ENCODE assay signal across 9 cellular contexts in genomic region chr12:110537605-110538409, GRCh38. TPM values are rescaled to one million over a fixed set of nuclear protein-coding genes. Genes with fewer than 3 reads are reported as not detected.
DNase-seq lines count a peak whose midpoint lies in the region; ATAC-seq, FAIRE-seq and TF ChIP-seq lines count a peak whose summit lies in the region.
"Had no signal": no experiment of that assay in that cellular context is flagged by ENCODE, and none has a peak within 500 bp of the region (broad histone marks: within the 10 kb centered on the region; RNA-seq: fewer than 3 reads in every experiment).

No MANE protein-coding gene starts in this region.

- CTCF ChIA-PET in GM12878 (lab: Yijun Ruan, JAX), result interaction anchor here (0.6 to 2.0 kb wide), 5 partner anchors 8 to 72 kb away, joined by 3 to 6 read pairs (median 4); partner anchors contain the start of gene GPN3

- TF ChIP-seq CTCF in NB4 (IDR thresholded peaks at IDR 0.05; ENCODE audit: low read depth, low read length) (no peak), GM12878 (IDR thresholded peaks at IDR 0.05 in 2 of 3, conservative IDR thresholded peaks at IDR 0.05 in 1 of 3; ENCODE audit: control insufficient read depth in 2 of 3, extremely low read depth in 1 of 3, insufficient read depth in 1 of 3, low read depth in 3 of 3, low read length in 3 of 3) (no peak), keratinocyte (optimal IDR thresholded peaks at IDR 0.05 in 1 of 3, IDR thresholded peaks at IDR 0.05 in 1 of 3, conservative IDR thresholded peaks at IDR 0.05 in 1 of 3; ENCODE audit: extremely low read depth in 1 of 3, insufficient read depth in 2 of 3, low read length in 3 of 3) (no peak), stomach (IDR thresholded peaks at IDR 0.05) (no peak)

- TF ChIP-seq EP300 in GM12878 (IDR thresholded peaks at IDR 0.05; ENCODE audit: borderline replicate concordance in 1 of 2, control insufficient read depth in 1 of 2, low read depth in 2 of 2, low read length in 2 of 2) (no peak), stomach (IDR thresholded peaks at IDR 0.05) (no peak)

- no peak overlapping the region for H3K4me2 ChIP-seq in GM12878 (ENCODE audit: control insufficient read depth, insufficient read depth)
- peak overlapping the region; percentile 28 for H3K4me2 ChIP-seq in keratinocyte (ENCODE audit: control insufficient read depth, extremely low read depth, insufficient read depth, low read depth, low read length)

- H2AFZ ChIP-seq in GM12878 (ENCODE audit: control insufficient read depth, low read depth, low read length), result no peak overlapping the region
- no peak overlapping the region for H2AFZ ChIP-seq in keratinocyte (ENCODE audit: control insufficient read depth, low read length)

- H3K27me3 ChIP-seq in GM12878 (replicated peaks in 1 of 2; ENCODE audit: control insufficient read depth in 2 of 2, insufficient read depth in 2 of 2, low read length in 1 of 2), result no peaks in the 10 kb centered on the region
- H3K27me3 ChIP-seq in keratinocyte (ENCODE audit: control insufficient read depth, extremely low read depth, insufficient read depth, low read length), result no peaks in the 10 kb centered on the region
- no peaks in the 10 kb centered on the region for H3K27me3 ChIP-seq in stomach

- whole genome bisulfite sequencing in GM12878 (ENCODE audit: insufficient coverage, insufficient replicate concordance, low lambda C conversion rate, missing lambda C conversion rate), result 84% methylated on average over 9 of the region's 9 CpGs
- WGBS in stomach, 5 donors, result 33 to 66% (median 52%) methylated on average over 9 of the region's 9 CpGs

- no peaks in the 10 kb centered on the region for H3K9me1 ChIP-seq in keratinocyte (ENCODE audit: control insufficient read depth, extremely low read depth, insufficient read depth, low read length)

- in situ Hi-C loops in GM12878 (cut with MboI), result no loop called here

- FAIRE-seq in GM12878 (lab: Jason Lieb, UNC) (no peak), keratinocyte (lab: Jason Lieb, UNC) (peak; percentile 89)

- H3K4me1 ChIP-seq in GM12878 (ENCODE audit: control insufficient read depth, insufficient read depth, low read length) (peaks cover 53% of the 10 kb centered on the region), keratinocyte (ENCODE audit: control insufficient read depth, extremely low read depth, insufficient read depth, low read length) (peaks cover 43% of the 10 kb centered on the region), stomach (peaks cover 19 to 60% (median 41%) of the 10 kb centered on the region in 4 donors)

- H3K36me3 ChIP-seq in GM12878 (ENCODE audit: control insufficient read depth in 2 of 2, insufficient read depth in 2 of 2, low read length in 1 of 2) (peaks cover 7 to 39% of the 10 kb centered on the region in 2 experiments), keratinocyte (ENCODE audit: control insufficient read depth in 2 of 2, extremely low read depth in 1 of 2, insufficient read depth in 2 of 2, low read length in 2 of 2) (peaks cover 17 to 43% of the 10 kb centered on the region in 2 experiments), stomach (peaks cover 15 to 56% (median 48%) of the 10 kb centered on the region in 4 donors)

- H3K9me3 ChIP-seq in GM12878 (replicated peaks; ENCODE audit: control insufficient read depth, insufficient read depth, low read length) (no peaks in the 10 kb centered on the region), keratinocyte (ENCODE audit: control insufficient read depth, low read depth, low read length) (no peaks in the 10 kb centered on the region), stomach (no peaks in the 10 kb centered on the region)

- H3K4me3 ChIP-seq in NB4 (ENCODE audit: low read depth, low read length), result no peak overlapping the region
- H3K4me3 ChIP-seq in GM12878, result no peak overlapping the region
- peak overlapping the region in 1 of 3 experiments; percentile 3 for H3K4me3 ChIP-seq in keratinocyte (ENCODE audit: control insufficient read depth in 2 of 3, extremely low read depth in 1 of 3, insufficient read depth in 2 of 3, low read depth in 1 of 3, low read length in 3 of 3)
- no peak overlapping the region for H3K4me3 ChIP-seq in stomach

- POLR2A ChIA-PET in GM12878 (lab: Charles Lee), result interaction anchor here (0.5 to 10.4 kb wide), 5 partner anchors 10 to 145 kb away, joined by 3 to 122 read pairs (median 4); no protein-coding TSS in a partner anchor

- SMC1A ChIA-PET in GM12878 (lab: Charles Lee; ENCODE audit: uncharacterized antibody, unreplicated experiment), result interaction anchor here (1.1 to 18.4 kb wide), 5 partner anchors 10 to 62 kb away, joined by 5 to 308 read pairs (median 13); no protein-coding TSS in a partner anchor

- H4K20me1 ChIP-seq in GM12878 (ENCODE audit: control insufficient read depth, insufficient read depth) (no peaks in the 10 kb centered on the region), keratinocyte (ENCODE audit: control insufficient read depth, extremely low read depth, insufficient read depth, low read length) (no peaks in the 10 kb centered on the region)

- DNase-seq in NB4 (ENCODE audit: low read depth), result peak; percentile 25
- DNase-seq in GM12878 (ENCODE audit: low read depth, low spot score), result no peak
- DNase-seq in keratinocyte (ENCODE audit: low read depth, low spot score), result no peak
- peak; percentile 58 for DNase-seq in stomach
- DNase-seq in stimulated activated CD4-positive, alpha-beta T cell treated with anti-CD3 and anti-CD28 coated beads, Interleukin-4, amount 100 ng/mL, for 4 hours, result no peak
- no peak for DNase-seq in activated CD4-positive, alpha-beta T cell treated with anti-CD3 and anti-CD28 coated beads, Interleukin-2, amount 50 U/mL, for 4 hours
- DNase-seq in A172 (ENCODE audit: low spot score), result no peak
- DNase-seq: NCI-H524 had no signal

- no TSS peak for BruUV-seq in GM12878 (replicated peaks; lab: Mats Ljungman, UMichigan)

- dilution Hi-C loops in keratinocyte (cut with MboI; ENCODE audit: extremely low pct_ligation_motif_present, low sequenced_read_pairs), result no loop called here

- TF ChIP-seq POLR2A in NB4 (IDR thresholded peaks at IDR 0.05; ENCODE audit: extremely low read depth, insufficient read length) (no peak), GM12878 (IDR thresholded peaks at IDR 0.05; ENCODE audit: low read depth, low read length) (peak; percentile 30; the same call in 1 of the 2 replicates), stomach (IDR thresholded peaks at IDR 0.05) (no peak)

- intact Hi-C loops in GM12878 (cut with micrococcal nuclease; ENCODE audit: unreplicated experiment), result loop anchor here (10.0 kb wide), 1 partner anchor 347 kb away; no protein-coding TSS in a partner anchor
- intact Hi-C loops in stomach (cut with DNase I; ENCODE audit: low total_unique reads), result no loop called here

- TF ChIP-seq RAD21 in GM12878 (IDR thresholded peaks at IDR 0.05; ENCODE audit: insufficient read depth, low read depth, low read length), result no peak

- H3K79me2 ChIP-seq in GM12878 (ENCODE audit: control insufficient read depth, insufficient read depth, low read length), result peaks cover 56% of the 10 kb centered on the region
- H3K79me2 ChIP-seq in keratinocyte (ENCODE audit: control insufficient read depth, insufficient read depth, low read length), result peaks cover 39% of the 10 kb centered on the region

- H3K27ac ChIP-seq in GM12878 (ENCODE audit: control insufficient read depth, insufficient read depth) (no peak overlapping the region), keratinocyte (ENCODE audit: control insufficient read depth, insufficient read depth, low read length) (peak overlapping the region; percentile 63), stomach (peak overlapping the region; percentile 58 to 64 (median 63))

- no peak overlapping the region for H3K9ac ChIP-seq in GM12878 (ENCODE audit: control insufficient read depth, insufficient read depth, low read length)
- H3K9ac ChIP-seq in keratinocyte (ENCODE audit: control insufficient read depth, extremely low read depth, insufficient read depth, low read length), result peak overlapping the region; percentile 38

- RAD21 ChIA-PET in GM12878 (lab: Charles Lee; ENCODE audit: unreplicated experiment), result interaction anchor here (0.6 to 1.6 kb wide), 4 partner anchors 10 to 65 kb away, joined by 3 to 5 read pairs (median 3); no protein-coding TSS in a partner anchor

- ATAC-seq in GM12878 (no peak), HG02981 (IDR thresholded peaks at IDR 0.05; ENCODE audit: unreplicated experiment) (no peak)

RNA-seq across cellular contexts. Expression of gene RAD9B, which starts 35.7 kb away (rescaled TPM):
- total RNA-seq in GM12878 (2013; cell fraction: nucleolus; rRNA removed), result 1.8 and 5.8 TPM in 2 replicates
- 0.87 and 1.1 TPM in 2 replicates for total RNA-seq in GM12878 (2014; rRNA removed)
- total RNA-seq in GM12878 (2014; rRNA removed; fragmentation: Illumina TruSeq; extraction: Trizol), result 1.1 TPM in 2 replicates
- 0.88 and 2.0 TPM in 2 replicates for total RNA-seq in GM12878 (2021)
- 0.88 TPM for polyA plus RNA-seq in GM12878 (2011; ENCODE audit: low read depth)
- polyA plus RNA-seq in GM12878 (2011; rRNA removed), result 1.7 and 4.0 TPM in 2 replicates
- polyA plus RNA-seq in GM12878 (2011; cell fraction: cytosol; rRNA removed), result 1.0 TPM in 2 replicates
- 1.0 and 1.3 TPM in 2 replicates for polyA plus RNA-seq in GM12878 (2011; cell fraction: nucleus; rRNA removed)
- 0.92 and 1.0 TPM in 2 replicates for polyA plus RNA-seq in GM12878 (2012)
- 1.4 and 1.9 TPM in 2 replicates for polyA plus RNA-seq in GM12878 (2014; fragmentation: Illumina TruSeq; extraction: Trizol)
- polyA plus RNA-seq in GM12878 (2014; fragmentation: Nextera tagmentation; extraction: Ambion mirVana), result 1 to 10 TPM; 1.2 to 2.0 TPM
- polyA plus RNA-seq in GM12878 (2014; rRNA removed), result 1.4 and 1.7 TPM in 2 replicates
- polyA plus RNA-seq in GM12878 (2016; fragmentation: Nextera tagmentation; extraction: Ambion mirVana), result 1 to 10 TPM in 1 of 2 experiments, under 1 TPM in 1; 0.54 to 1.3 TPM
- 1.8 and 2.0 TPM in 2 replicates for polyA minus RNA-seq in GM12878 (2011; rRNA and poly(A)+ RNA removed)
- 0.31 TPM in 1 of 2 replicates, not detected in the other for polyA minus RNA-seq in GM12878 (2011; cell fraction: cytosol; rRNA and poly(A)+ RNA removed)
- 0.24 and 0.86 TPM in 2 replicates for polyA minus RNA-seq in GM12878 (2011; cell fraction: nucleus; rRNA and poly(A)+ RNA removed)
- 0.15 to 0.41 TPM (median 0.31 TPM) in 3 replicates for polyA plus RNA-seq in keratinocyte
- 0.19 TPM for polyA plus RNA-seq in keratinocyte (2011; ENCODE audit: low read depth)
- 0.57 and 0.63 TPM in 2 replicates for polyA plus RNA-seq in keratinocyte (2011; cell fraction: cytosol; rRNA removed)
- 0.48 and 0.51 TPM in 2 replicates for polyA plus RNA-seq in keratinocyte (2011; cell fraction: nucleus; rRNA removed)
- 0.25 and 0.27 TPM in 2 replicates for polyA plus RNA-seq in keratinocyte (2012; ENCODE audit: low replicate concordance)
- 0.20 to 2.0 TPM in 2 of 3 replicates, not detected in the other for polyA minus RNA-seq in keratinocyte
- not detected for polyA minus RNA-seq in keratinocyte (2011; cell fraction: cytosol; rRNA and poly(A)+ RNA removed)
- polyA minus RNA-seq in keratinocyte (2011; cell fraction: nucleus; rRNA and poly(A)+ RNA removed), result 0.11 and 0.31 TPM in 2 replicates
- total RNA-seq in stomach, result under 1 TPM in 2 of 5 donors, not detected in 3; 0.58 to 0.73 TPM
- under 1 TPM; 0.23 to 0.31 (median 0.25) TPM for polyA plus RNA-seq in stomach
- 0.89 and 2.1 TPM in 2 replicates for total RNA-seq in A172 (2014; rRNA removed; shearing (Covaris generic))

RNA-seq across cellular contexts. Expression of gene VPS29, which starts 35.9 kb away (rescaled TPM):
- 160 and 167 TPM in 2 replicates for total RNA-seq in GM12878 (2013; cell fraction: nucleolus; rRNA removed)
- 65.3 and 82.1 TPM in 2 replicates for total RNA-seq in GM12878 (2014; rRNA removed)
- 105 and 109 TPM in 2 replicates for total RNA-seq in GM12878 (2014; rRNA removed; fragmentation: Illumina TruSeq; extraction: Trizol)
- total RNA-seq in GM12878 (2021), result 78.8 and 79.4 TPM in 2 replicates
- polyA plus RNA-seq in GM12878 (2011; ENCODE audit: low read depth), result 91.8 TPM
- 203 and 283 TPM in 2 replicates for polyA plus RNA-seq in GM12878 (2011; rRNA removed)
- polyA plus RNA-seq in GM12878 (2011; cell fraction: cytosol; rRNA removed), result 90.5 and 98.1 TPM in 2 replicates
- polyA plus RNA-seq in GM12878 (2011; cell fraction: nucleus; rRNA removed), result 141 and 158 TPM in 2 replicates
- polyA plus RNA-seq in GM12878 (2012), result 100 and 105 TPM in 2 replicates
- polyA plus RNA-seq in GM12878 (2014; fragmentation: Illumina TruSeq; extraction: Trizol), result 178 and 317 TPM in 2 replicates
- 100 to 1,000 TPM; 290 to 405 TPM for polyA plus RNA-seq in GM12878 (2014; fragmentation: Nextera tagmentation; extraction: Ambion mirVana)
- 153 and 210 TPM in 2 replicates for polyA plus RNA-seq in GM12878 (2014; rRNA removed)
- polyA plus RNA-seq in GM12878 (2016; fragmentation: Nextera tagmentation; extraction: Ambion mirVana), result 100 to 1,000 TPM; 251 to 261 TPM
- polyA minus RNA-seq in GM12878 (2011; rRNA and poly(A)+ RNA removed), result 67.7 and 92.7 TPM in 2 replicates
- polyA minus RNA-seq in GM12878 (2011; cell fraction: cytosol; rRNA and poly(A)+ RNA removed), result 23.9 and 25.2 TPM in 2 replicates
- polyA minus RNA-seq in GM12878 (2011; cell fraction: nucleus; rRNA and poly(A)+ RNA removed), result 33.1 and 41.8 TPM in 2 replicates
- 165 to 219 TPM (median 166 TPM) in 3 replicates for polyA plus RNA-seq in keratinocyte
- 42.3 TPM for polyA plus RNA-seq in keratinocyte (2011; ENCODE audit: low read depth)
- polyA plus RNA-seq in keratinocyte (2011; cell fraction: cytosol; rRNA removed), result 165 and 304 TPM in 2 replicates
- polyA plus RNA-seq in keratinocyte (2011; cell fraction: nucleus; rRNA removed), result 195 and 206 TPM in 2 replicates
- 124 and 129 TPM in 2 replicates for polyA plus RNA-seq in keratinocyte (2012; ENCODE audit: low replicate concordance)
- 18.8 to 152 TPM (median 97.9 TPM) in 3 replicates for polyA minus RNA-seq in keratinocyte
- 48.7 TPM for polyA minus RNA-seq in keratinocyte (2011; cell fraction: cytosol; rRNA and poly(A)+ RNA removed)
- polyA minus RNA-seq in keratinocyte (2011; cell fraction: nucleus; rRNA and poly(A)+ RNA removed), result 30.4 and 33.1 TPM in 2 replicates
- 100 to 1,000 TPM in 3 of 5 donors, 10 to 100 TPM in 1, 1 to 10 TPM in 1; 7.8 to 192 (median 101) TPM for total RNA-seq in stomach
- 100 to 1,000 TPM; 160 to 185 (median 167) TPM for polyA plus RNA-seq in stomach
- total RNA-seq in A172 (2014; rRNA removed; shearing (Covaris generic)), result 124 and 205 TPM in 2 replicates

RNA-seq across cellular contexts. Expression of gene PPTC7, which starts 45.3 kb away (rescaled TPM):
- total RNA-seq in GM12878 (2013; cell fraction: nucleolus; rRNA removed), result 97.8 and 98.0 TPM in 2 replicates
- total RNA-seq in GM12878 (2014; rRNA removed), result 8.3 and 9.1 TPM in 2 replicates
- 13.4 and 13.9 TPM in 2 replicates for total RNA-seq in GM12878 (2014; rRNA removed; fragmentation: Illumina TruSeq; extraction: Trizol)
- total RNA-seq in GM12878 (2021), result 31.0 and 31.4 TPM in 2 replicates
- 16.5 TPM for polyA plus RNA-seq in GM12878 (2011; ENCODE audit: low read depth)
- 69.6 and 89.2 TPM in 2 replicates for polyA plus RNA-seq in GM12878 (2011; rRNA removed)
- 26.8 and 32.6 TPM in 2 replicates for polyA plus RNA-seq in GM12878 (2011; cell fraction: cytosol; rRNA removed)
- 36.0 and 57.5 TPM in 2 replicates for polyA plus RNA-seq in GM12878 (2011; cell fraction: nucleus; rRNA removed)
- polyA plus RNA-seq in GM12878 (2012), result 24.9 and 34.0 TPM in 2 replicates
- 29.8 and 37.9 TPM in 2 replicates for polyA plus RNA-seq in GM12878 (2014; fragmentation: Illumina TruSeq; extraction: Trizol)
- polyA plus RNA-seq in GM12878 (2014; fragmentation: Nextera tagmentation; extraction: Ambion mirVana), result 1 to 10 TPM; 5.0 to 8.9 TPM
- polyA plus RNA-seq in GM12878 (2014; rRNA removed), result 24.8 and 25.9 TPM in 2 replicates
- polyA plus RNA-seq in GM12878 (2016; fragmentation: Nextera tagmentation; extraction: Ambion mirVana), result 10 to 100 TPM in 1 of 2 experiments, 1 to 10 TPM in 1; 4.0 to 11.3 TPM
- 80.9 and 102 TPM in 2 replicates for polyA minus RNA-seq in GM12878 (2011; rRNA and poly(A)+ RNA removed)
- 29.1 and 29.5 TPM in 2 replicates for polyA minus RNA-seq in GM12878 (2011; cell fraction: cytosol; rRNA and poly(A)+ RNA removed)
- polyA minus RNA-seq in GM12878 (2011; cell fraction: nucleus; rRNA and poly(A)+ RNA removed), result 34.9 and 43.1 TPM in 2 replicates
- 23.3 to 35.9 TPM (median 23.7 TPM) in 3 replicates for polyA plus RNA-seq in keratinocyte
- polyA plus RNA-seq in keratinocyte (2011; ENCODE audit: low read depth), result 5.6 TPM
- polyA plus RNA-seq in keratinocyte (2011; cell fraction: cytosol; rRNA removed), result 14.6 and 27.5 TPM in 2 replicates
- 21.6 and 28.6 TPM in 2 replicates for polyA plus RNA-seq in keratinocyte (2011; cell fraction: nucleus; rRNA removed)
- polyA plus RNA-seq in keratinocyte (2012; ENCODE audit: low replicate concordance), result 16.2 and 20.7 TPM in 2 replicates
- polyA minus RNA-seq in keratinocyte, result 35.9 to 44.9 TPM (median 36.5 TPM) in 3 replicates
- 27.0 TPM for polyA minus RNA-seq in keratinocyte (2011; cell fraction: cytosol; rRNA and poly(A)+ RNA removed)
- polyA minus RNA-seq in keratinocyte (2011; cell fraction: nucleus; rRNA and poly(A)+ RNA removed), result 17.8 and 30.9 TPM in 2 replicates
- 10 to 100 TPM; 14.6 to 46.4 (median 31.0) TPM for total RNA-seq in stomach
- polyA plus RNA-seq in stomach, result 10 to 100 TPM in 1 of 3 donors, 1 to 10 TPM in 2; 8.2 to 10.7 (median 8.3) TPM
- total RNA-seq in A172 (2014; rRNA removed; shearing (Covaris generic)), result 2.7 and 3.6 TPM in 2 replicates

Comparison
In these comparisons a context has a peak if more than half of its experiments do, and no peak if none do; other contexts are left out.
1. DNase-seq: peak in NB4 (single experiment) and stomach (single experiment); none in GM12878 (single experiment), keratinocyte (single experiment), stimulated activated CD4-positive, alpha-beta T cell treated with anti-CD3 and anti-CD28 coated beads, Interleukin-4, amount 100 ng/mL, for 4 hours (0 of 2), activated CD4-positive, alpha-beta T cell treated with anti-CD3 and anti-CD28 coated beads, Interleukin-2, amount 50 U/mL, for 4 hours (0 of 2) and A172 (single experiment).